ENCODE assay signal across 18 cellular contexts in genomic region chr13:109665211-109665610, GRCh38.
"Had no signal": no experiment of that assay in that cellular context is flagged by ENCODE, and none has a peak within 500 bp of the region (broad histone marks: within the 10 kb centered on the region; RNA-seq: fewer than 3 reads in every experiment).

No MANE protein-coding gene starts in this region.

- DNase-seq: colonic mucosa; effector CD8-positive, alpha-beta T cell; gastrocnemius medialis; heart right ventricle; hypothalamus; kidney glomerular epithelial cell; naive thymus-derived CD4-positive, alpha-beta T cell; nucleus accumbens; ovary; right cardiac atrium; small intestine; stimulated activated CD4-positive, alpha-beta T cell treated with anti-CD3 and anti-CD28 coated beads, Interleukin-12 subunit alpha, Interleukin-12 subunit beta, amount 100 ng/mL, for 4 hours; stimulated activated naive CD4-positive, alpha-beta T cell; stomach; transverse colon had no signal

- H3K9me3 ChIP-seq: colonic mucosa, gastrocnemius medialis, heart right ventricle, ovary, stomach, thoracic aorta, transverse colon had no signal

- H3K27ac Mint-ChIP-seq: naive thymus-derived CD4-positive, alpha-beta T cell had no signal

- H3K4me1 ChIP-seq: colonic mucosa, gastrocnemius medialis, transverse colon had no signal

- H3K4me3 Mint-ChIP-seq: naive thymus-derived CD4-positive, alpha-beta T cell had no signal

- FAIRE-seq: endometrium, islet of Langerhans, small intestine had no signal

- H3K36me3 ChIP-seq: colonic mucosa, gastrocnemius medialis, heart right ventricle, ovary, stomach, thoracic aorta, transverse colon had no signal

- H3K36me3 Mint-ChIP-seq: naive thymus-derived CD4-positive, alpha-beta T cell had no signal

- H3K4me3 ChIP-seq: colonic mucosa, gastrocnemius medialis, heart right ventricle, ovary, stomach, thoracic aorta, transverse colon had no signal

- ATAC-seq: gastrocnemius medialis; heart right ventricle; naive thymus-derived CD4-positive, alpha-beta T cell; right cardiac atrium had no signal

- H3K27me3 ChIP-seq: colonic mucosa, ovary, stomach, transverse colon had no signal

- H3K27ac ChIP-seq: colonic mucosa, gastrocnemius medialis, heart right ventricle, ovary, stomach, thoracic aorta, transverse colon had no signal
